15 cellular contexts compared by ENCODE assay signal in genomic region chr2:215681799-215682594, GRCh38.
DNase-seq lines count a peak whose midpoint lies in the region; ATAC-seq and TF ChIP-seq lines count a peak whose summit lies in the region.
"Had no signal": no experiment of that assay in that cellular context is flagged by ENCODE, and none has a peak within 500 bp of the region (broad histone marks: within the 10 kb centered on the region; RNA-seq: fewer than 3 reads in every experiment).

No MANE protein-coding gene starts in this region.

- no peak for TF ChIP-seq CTCF in neural progenitor cell (IDR thresholded peaks at IDR 0.05)

- no peak overlapping the region for H3K4me2 ChIP-seq in neural progenitor cell

- no peaks in the 10 kb centered on the region for H3K27me3 ChIP-seq in neural progenitor cell
- H3K27me3 ChIP-seq: esophagus muscularis mucosa, uterus had no signal

- H3K27ac Mint-ChIP-seq in activated CD4-positive, alpha-beta T cell treated with anti-CD3 and anti-CD28 coated beads, Interleukin-2, amount 10 ng/mL, durations not matched to agents 7 days and 5 days, result peak overlapping the region; percentile 84
- no peak overlapping the region for H3K27ac Mint-ChIP-seq in activated naive CD8-positive, alpha-beta T cell treated with anti-CD3 and anti-CD28 coated beads, Interleukin-2, amount 10 ng/mL, durations not matched to agents 7 days and 5 days
- peak overlapping the region; percentile 6 for H3K27ac Mint-ChIP-seq in neural progenitor cell
- H3K27ac Mint-ChIP-seq in stimulated activated effector memory CD8-positive, alpha-beta T cell treated with anti-CD3 and anti-CD28 coated beads, Interleukin-12 subunit alpha, Interleukin-12 subunit beta, amount 100 ng/mL, for 72 hours, result no peak overlapping the region
- H3K27ac Mint-ChIP-seq: stimulated activated naive B cell treated with anti-CD40 and anti-IgM and Interleukin-4, amounts not matched to agents 10 μg/mL and 1 μg/mL and 100 μg/mL, for 72 hours; WTC11 had no signal

- peaks cover 1% of the 10 kb centered on the region for H3K27me3 Mint-ChIP-seq in activated CD4-positive, alpha-beta T cell treated with anti-CD3 and anti-CD28 coated beads, Interleukin-2, amount 10 ng/mL, durations not matched to agents 7 days and 5 days
- H3K27me3 Mint-ChIP-seq in activated naive CD8-positive, alpha-beta T cell treated with anti-CD3 and anti-CD28 coated beads, Interleukin-2, amount 10 ng/mL, durations not matched to agents 7 days and 5 days, result peaks cover 2% of the 10 kb centered on the region
- no peaks in the 10 kb centered on the region for H3K27me3 Mint-ChIP-seq in neural progenitor cell (ENCODE audit: insufficient read depth, low read depth)

- H3K36me3 ChIP-seq in neural progenitor cell, result no peaks in the 10 kb centered on the region
- H3K36me3 ChIP-seq: esophagus muscularis mucosa, uterus had no signal

- H3K9ac ChIP-seq in neural progenitor cell, result no peak overlapping the region

- H3K79me2 ChIP-seq in neural progenitor cell (ENCODE audit: low read depth), result no peaks in the 10 kb centered on the region

- peaks cover 29% of the 10 kb centered on the region for H3K9me3 Mint-ChIP-seq in activated CD4-positive, alpha-beta T cell treated with anti-CD3 and anti-CD28 coated beads, Interleukin-2, amount 10 ng/mL, durations not matched to agents 7 days and 5 days
- peaks cover 11% of the 10 kb centered on the region for H3K9me3 Mint-ChIP-seq in activated naive CD8-positive, alpha-beta T cell treated with anti-CD3 and anti-CD28 coated beads, Interleukin-2, amount 10 ng/mL, durations not matched to agents 7 days and 5 days
- peaks cover 10% of the 10 kb centered on the region for H3K9me3 Mint-ChIP-seq in neural progenitor cell
- H3K9me3 Mint-ChIP-seq in stimulated activated effector memory CD8-positive, alpha-beta T cell treated with anti-CD3 and anti-CD28 coated beads, Interleukin-12 subunit alpha, Interleukin-12 subunit beta, amount 100 ng/mL, for 72 hours, result no peaks in the 10 kb centered on the region

- H2AFZ ChIP-seq in neural progenitor cell (replicated peaks), result no peak overlapping the region

- peak overlapping the region; percentile 18 for H3K4me3 Mint-ChIP-seq in activated CD4-positive, alpha-beta T cell treated with anti-CD3 and anti-CD28 coated beads, Interleukin-2, amount 10 ng/mL, durations not matched to agents 7 days and 5 days
- H3K4me3 Mint-ChIP-seq in activated naive CD8-positive, alpha-beta T cell treated with anti-CD3 and anti-CD28 coated beads, Interleukin-2, amount 10 ng/mL, durations not matched to agents 7 days and 5 days, result peak overlapping the region; percentile 61
- H3K4me3 Mint-ChIP-seq in neural progenitor cell, result no peak overlapping the region
- H3K4me3 Mint-ChIP-seq in stimulated activated effector memory CD8-positive, alpha-beta T cell treated with anti-CD3 and anti-CD28 coated beads, Interleukin-12 subunit alpha, Interleukin-12 subunit beta, amount 100 ng/mL, for 72 hours, result no peak overlapping the region
- H3K4me3 Mint-ChIP-seq: stimulated activated naive B cell treated with anti-CD40 and anti-IgM and Interleukin-4, amounts not matched to agents 10 μg/mL and 1 μg/mL and 100 μg/mL, for 72 hours; WTC11 had no signal

- H3K36me3 Mint-ChIP-seq in activated CD4-positive, alpha-beta T cell treated with anti-CD3 and anti-CD28 coated beads, Interleukin-2, amount 10 ng/mL, durations not matched to agents 7 days and 5 days (ENCODE audit: low read depth), result peaks cover 6% of the 10 kb centered on the region
- peaks cover 6% of the 10 kb centered on the region for H3K36me3 Mint-ChIP-seq in activated naive CD8-positive, alpha-beta T cell treated with anti-CD3 and anti-CD28 coated beads, Interleukin-2, amount 10 ng/mL, durations not matched to agents 7 days and 5 days
- H3K36me3 Mint-ChIP-seq in neural progenitor cell, result no peaks in the 10 kb centered on the region
- H3K36me3 Mint-ChIP-seq in stimulated activated effector memory CD8-positive, alpha-beta T cell treated with anti-CD3 and anti-CD28 coated beads, Interleukin-12 subunit alpha, Interleukin-12 subunit beta, amount 100 ng/mL, for 72 hours, result no peaks in the 10 kb centered on the region
- H3K36me3 Mint-ChIP-seq: stimulated activated naive B cell treated with anti-CD40 and anti-IgM and Interleukin-4, amounts not matched to agents 10 μg/mL and 1 μg/mL and 100 μg/mL, for 72 hours had no signal

- peaks cover 8% of the 10 kb centered on the region for H3K4me1 ChIP-seq in neural progenitor cell
- H3K4me1 ChIP-seq: uterus had no signal

- no peaks in the 10 kb centered on the region for H3K9me3 ChIP-seq in neural progenitor cell (ENCODE audit: low read depth)
- H3K9me3 ChIP-seq: esophagus muscularis mucosa, uterus had no signal

- H3K4me3 ChIP-seq in neural progenitor cell, result no peak overlapping the region
- H3K4me3 ChIP-seq: esophagus muscularis mucosa, uterus had no signal

- H4K20me1 ChIP-seq in neural progenitor cell (ENCODE audit: low read depth), result no peaks in the 10 kb centered on the region

- no peak for DNase-seq in activated CD4-positive, alpha-beta T cell treated with anti-CD3 and anti-CD28 coated beads, Interleukin-2, amount 10 ng/mL, durations not matched to agents 7 days and 5 days
- DNase-seq in activated CD4-positive, alpha-beta T cell treated with anti-CD3 and anti-CD28 coated beads, Interleukin-2, amount 50 U/mL, for 4 hours, result no peak
- DNase-seq in MV-4-11 (lab: John Stamatoyannopoulos, UW) (peak; percentile 46), neural progenitor cell (ENCODE audit: low spot score) (no peak), foreskin melanocyte (no peak)
- DNase-seq in activated naive CD8-positive, alpha-beta T cell treated with anti-CD3 and anti-CD28 coated beads, Interleukin-2, amount 10 ng/mL, durations not matched to agents 7 days and 5 days, result no peak
- no peak for DNase-seq in stimulated activated effector memory CD8-positive, alpha-beta T cell treated with anti-CD3 and anti-CD28 coated beads, Interleukin-12 subunit alpha, Interleukin-12 subunit beta, amount 100 ng/mL, for 72 hours (ENCODE audit: low spot score in 2 of 2)
- DNase-seq: ACHN; anterior cingulate cortex; NCI-H1092 treated with DMSO at 0.1 percent for 48 hours; stimulated activated naive B cell treated with anti-CD40 and anti-IgM and Interleukin-4, amounts not matched to agents 10 μg/mL and 1 μg/mL and 100 μg/mL, for 72 hours; uterus had no signal

- no peaks in the 10 kb centered on the region for H3F3A ChIP-seq in neural progenitor cell (ENCODE audit: low read depth)

- CTCF ChIA-PET in activated CD4-positive, alpha-beta T cell treated with anti-CD3 and anti-CD28 coated beads, Interleukin-2, amount 10 ng/mL, durations not matched to agents 7 days and 5 days (lab: Charles Lee), result no interaction called here

- H3K4me1 Mint-ChIP-seq in activated CD4-positive, alpha-beta T cell treated with anti-CD3 and anti-CD28 coated beads, Interleukin-2, amount 10 ng/mL, durations not matched to agents 7 days and 5 days, result peaks cover 43% of the 10 kb centered on the region
- peaks cover 25% of the 10 kb centered on the region for H3K4me1 Mint-ChIP-seq in activated naive CD8-positive, alpha-beta T cell treated with anti-CD3 and anti-CD28 coated beads, Interleukin-2, amount 10 ng/mL, durations not matched to agents 7 days and 5 days
- peaks cover 24% of the 10 kb centered on the region for H3K4me1 Mint-ChIP-seq in neural progenitor cell
- H3K4me1 Mint-ChIP-seq in stimulated activated effector memory CD8-positive, alpha-beta T cell treated with anti-CD3 and anti-CD28 coated beads, Interleukin-12 subunit alpha, Interleukin-12 subunit beta, amount 100 ng/mL, for 72 hours, result peaks cover 8% of the 10 kb centered on the region
- H3K4me1 Mint-ChIP-seq: WTC11 had no signal

- POLR2A ChIA-PET in activated CD4-positive, alpha-beta T cell treated with anti-CD3 and anti-CD28 coated beads, Interleukin-2, amount 10 ng/mL, durations not matched to agents 7 days and 5 days (lab: Charles Lee), result no interaction called here
- POLR2A ChIA-PET in activated naive CD8-positive, alpha-beta T cell treated with anti-CD3 and anti-CD28 coated beads, Interleukin-2, amount 10 ng/mL, durations not matched to agents 7 days and 5 days (lab: Charles Lee), result no interaction called here

- H3K27ac ChIP-seq in neural progenitor cell, result no peak overlapping the region
- H3K27ac ChIP-seq: esophagus muscularis mucosa, uterus had no signal

- ATAC-seq in activated naive CD8-positive, alpha-beta T cell treated with anti-CD3 and anti-CD28 coated beads, Interleukin-2, amount 10 ng/mL, durations not matched to agents 7 days and 5 days (ENCODE audit: low read depth), result no peak
- ATAC-seq in GM18858 (IDR thresholded peaks at IDR 0.05; ENCODE audit: unreplicated experiment), result no peak
- no peak for ATAC-seq in stimulated activated effector memory CD8-positive, alpha-beta T cell treated with anti-CD3 and anti-CD28 coated beads, Interleukin-12 subunit alpha, Interleukin-12 subunit beta, amount 100 ng/mL, for 72 hours
- ATAC-seq: WTC11 had no signal

Comparison
In these comparisons a context has a peak if more than half of its experiments do, and no peak if none do; other contexts are left out.
1. H3K27ac Mint-ChIP-seq: peak in activated CD4-positive, alpha-beta T cell treated with anti-CD3 and anti-CD28 coated beads, Interleukin-2, amount 10 ng/mL, durations not matched to agents 7 days and 5 days (single experiment) and neural progenitor cell (single experiment); none in activated naive CD8-positive, alpha-beta T cell treated with anti-CD3 and anti-CD28 coated beads, Interleukin-2, amount 10 ng/mL, durations not matched to agents 7 days and 5 days (single experiment) and stimulated activated effector memory CD8-positive, alpha-beta T cell treated with anti-CD3 and anti-CD28 coated beads, Interleukin-12 subunit alpha, Interleukin-12 subunit beta, amount 100 ng/mL, for 72 hours (single experiment).
2. H3K4me3 Mint-ChIP-seq: peak in activated CD4-positive, alpha-beta T cell treated with anti-CD3 and anti-CD28 coated beads, Interleukin-2, amount 10 ng/mL, durations not matched to agents 7 days and 5 days (single experiment) and activated naive CD8-positive, alpha-beta T cell treated with anti-CD3 and anti-CD28 coated beads, Interleukin-2, amount 10 ng/mL, durations not matched to agents 7 days and 5 days (single experiment); none in neural progenitor cell (single experiment) and stimulated activated effector memory CD8-positive, alpha-beta T cell treated with anti-CD3 and anti-CD28 coated beads, Interleukin-12 subunit alpha, Interleukin-12 subunit beta, amount 100 ng/mL, for 72 hours (single experiment).